ENCODE assay signal across 24 cellular contexts in the genomic region with DNA sequence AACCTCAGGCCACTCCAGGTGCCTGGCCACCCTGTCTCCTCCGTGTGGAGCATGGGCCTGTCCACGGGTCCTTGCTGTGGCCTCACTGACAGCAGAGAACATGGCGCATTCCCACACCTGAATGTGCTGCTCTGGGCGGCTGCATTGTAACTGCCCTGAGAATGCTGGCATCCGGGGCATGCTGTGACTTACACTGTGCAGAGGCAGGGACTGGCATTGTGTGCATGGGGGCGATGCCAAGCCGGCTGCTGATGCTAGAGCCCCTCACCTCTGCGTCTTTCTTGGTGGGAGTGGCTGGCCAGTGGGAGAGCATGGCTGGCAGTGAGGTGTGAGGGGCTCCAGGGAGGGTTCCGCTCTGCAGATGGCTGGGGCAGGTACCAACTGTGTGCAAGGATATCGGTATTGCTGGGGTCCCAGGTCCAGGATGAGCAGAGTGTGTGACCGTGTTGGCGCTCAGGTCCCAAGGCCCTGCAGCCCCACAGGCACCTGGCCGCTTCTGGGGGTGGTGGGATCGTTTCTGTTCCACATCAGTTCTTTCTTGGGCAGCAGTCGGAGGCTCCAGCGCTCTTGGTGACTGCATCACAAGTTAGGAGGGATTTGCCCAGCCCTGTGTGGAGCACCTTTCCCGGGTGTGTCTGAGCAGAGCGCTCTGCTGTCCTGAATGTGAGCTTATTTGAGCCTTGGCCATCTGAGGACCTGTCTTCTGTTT.
DNase-seq lines count a peak whose midpoint lies in the region; ATAC-seq, FAIRE-seq and TF ChIP-seq lines count a peak whose summit lies in the region.
"Had no signal": no experiment of that assay in that cellular context is flagged by ENCODE, and none has a peak within 500 bp of the region (broad histone marks: within the 10 kb centered on the region; RNA-seq: fewer than 3 reads in every experiment).

No MANE protein-coding gene starts in this region.

- ATAC-seq in body of pancreas: no peak
- peak in 1 of 4 donors; percentile 2 for ATAC-seq in pancreas

- H3K4me1 ChIP-seq in left ventricle myocardium inferior: peaks cover 49% of the 10 kb centered on the region
- peaks cover 0 to 8% of the 10 kb centered on the region in 2 donors for H3K4me1 ChIP-seq in right atrium auricular region
- peaks cover 22% of the 10 kb centered on the region for H3K4me1 ChIP-seq in body of pancreas
- peaks cover 5 to 9% (median 6%) of the 10 kb centered on the region in 3 donors for H3K4me1 ChIP-seq in pancreas
- H3K4me1 ChIP-seq in vagina: peaks cover 41% of the 10 kb centered on the region

- FAIRE-seq in pancreas (lab: Jason Lieb, UNC): no peak
- FAIRE-seq: A204.1, G401.6, H54 had no signal

- intact Hi-C loops in left ventricle myocardium inferior (cut with micrococcal nuclease) (no loop called here), body of pancreas (cut with DNase I) (loop anchor here (10.0 kb wide), 1 partner anchor 77 kb away; no protein-coding TSS in a partner anchor), pancreas (cut with DNase I) (no loop called here), vagina (cut with DNase I) (no loop called here), lower leg skin (cut with DNase I; ENCODE audit: low total_unique reads) (no loop called here)

- TF ChIP-seq POLR2A in body of pancreas (IDR thresholded peaks at IDR 0.05): no peak
- no peak for TF ChIP-seq POLR2A in vagina (IDR thresholded peaks at IDR 0.05)
- TF ChIP-seq POLR2A in lower leg skin (IDR thresholded peaks at IDR 0.05): no peak

- DNase-seq in left ventricle myocardium inferior (no peak), right atrium auricular region (ENCODE audit: low spot score) (no peak), body of pancreas (no peak), pancreas (peak in 1 of 6 donors; percentile 50), vagina (ENCODE audit: extremely low spot score in 2 of 2) (no peak), lower leg skin (ENCODE audit: low spot score in 2 of 2) (no peak), mesenteric fat pad (ENCODE audit: low spot score) (no peak)
- DNase-seq in activated CD4-positive, alpha-beta T cell treated with anti-CD3 and anti-CD28 coated beads, Interleukin-2, amount 50 U/mL, for 4 hours: no peak
- DNase-seq: CD4-positive, alpha-beta memory T cell; COR-L47; KG1; MM.1S; NCI-H1694; NCI-H2029 treated with DMSO at 0.1 percent for 48 hours; NCI-H446 treated with DMSO at 0.1 percent for 48 hours; NCI-H526; NCI-H82; NK-92 treated with Interleukin-12 subunit alpha and Interleukin-12 subunit beta, amount 100 ng/mL, for 24 hours; PC-9; SHP77 treated with DMSO at 0.1 percent for 48 hours had no signal

- H3K36me3 ChIP-seq in left ventricle myocardium inferior (peaks cover 7% of the 10 kb centered on the region), right atrium auricular region (no peaks in the 10 kb centered on the region), body of pancreas (replicated peaks in 1 of 2; ENCODE audit: insufficient read depth in 1 of 2, low read depth in 2 of 2) (no peaks in the 10 kb centered on the region), pancreas (no peaks in the 10 kb centered on the region), vagina (no peaks in the 10 kb centered on the region)
- H3K36me3 ChIP-seq: BLaER1 treated with 17β-estradiol and CSF1 and Interleukin-3, amounts not matched to agents 10 nM and 100 nM had no signal

- WGBS in body of pancreas, 2 donors: 89 to 96% methylated on average over 8 to 18 of the region's 18 CpGs
- WGBS in pancreas, 2 donors: 93 to 95% methylated on average over 18 of the region's 18 CpGs
- WGBS in lower leg skin, 2 donors: 86 to 95% methylated on average over 15 to 17 of the region's 18 CpGs

- H3K4me3 ChIP-seq in left ventricle myocardium inferior: no peak overlapping the region
- H3K4me3 ChIP-seq in right atrium auricular region: no peak overlapping the region
- no peak overlapping the region for H3K4me3 ChIP-seq in body of pancreas
- H3K4me3 ChIP-seq in pancreas: no peak overlapping the region
- no peak overlapping the region for H3K4me3 ChIP-seq in vagina
- H3K4me3 ChIP-seq in lower leg skin (ENCODE audit: low read depth, poor library complexity, severe bottlenecking): no peak overlapping the region
- H3K4me3 ChIP-seq: BLaER1 treated with 17β-estradiol and CSF1 and Interleukin-3, amounts not matched to agents 10 nM and 100 nM; PC-9 had no signal

- H3K27ac ChIP-seq in left ventricle myocardium inferior (replicated peaks) (peak overlapping the region; percentile 44), right atrium auricular region (no peak overlapping the region), body of pancreas (peak overlapping the region; percentile 79 to 88 (median 84)), pancreas (peak overlapping the region; percentile 67 to 85 (median 75)), vagina (peak overlapping the region; percentile 73)
- H3K27ac ChIP-seq: BLaER1 treated with 17β-estradiol and CSF1 and Interleukin-3, amounts not matched to agents 10 nM and 100 nM; PC-9 had no signal

- no peaks in the 10 kb centered on the region for H3K27me3 ChIP-seq in left ventricle myocardium inferior (ENCODE audit: low read depth)
- no peaks in the 10 kb centered on the region for H3K27me3 ChIP-seq in right atrium auricular region
- no peaks in the 10 kb centered on the region for H3K27me3 ChIP-seq in body of pancreas
- H3K27me3 ChIP-seq in pancreas: no peaks in the 10 kb centered on the region
- H3K27me3 ChIP-seq in vagina: no peaks in the 10 kb centered on the region
- H3K27me3 ChIP-seq: BLaER1 treated with 17β-estradiol and CSF1 and Interleukin-3, amounts not matched to agents 10 nM and 100 nM had no signal

- no peak for TF ChIP-seq CTCF in left ventricle myocardium inferior (IDR thresholded peaks at IDR 0.05; ENCODE audit: borderline replicate concordance)
- TF ChIP-seq CTCF in right atrium auricular region (IDR thresholded peaks at IDR 0.05): no peak
- TF ChIP-seq CTCF in body of pancreas (IDR thresholded peaks at IDR 0.05): no peak
- TF ChIP-seq CTCF in pancreas (IDR thresholded peaks at IDR 0.05): no peak
- no peak for TF ChIP-seq CTCF in vagina (IDR thresholded peaks at IDR 0.05)
- no peak for TF ChIP-seq CTCF in lower leg skin (IDR thresholded peaks at IDR 0.05)

- H3K9me3 ChIP-seq in left ventricle myocardium inferior (replicated peaks) (no peaks in the 10 kb centered on the region), right atrium auricular region (no peaks in the 10 kb centered on the region), body of pancreas (no peaks in the 10 kb centered on the region), pancreas (no peaks in the 10 kb centered on the region), vagina (no peaks in the 10 kb centered on the region)
- H3K9me3 ChIP-seq: BLaER1 treated with 17β-estradiol and CSF1 and Interleukin-3, amounts not matched to agents 10 nM and 100 nM had no signal

Comparison
In these comparisons a context has a peak if more than half of its experiments do, and no peak if none do; other contexts are left out.
1. H3K27ac ChIP-seq: peak in left ventricle myocardium inferior (single experiment), body of pancreas (4 of 4), pancreas (4 of 4) and vagina (single experiment); none in right atrium auricular region (0 of 2).